Comparison of ENCODE assay signal across 19 cellular contexts in genomic region chr2:203451686-203452085, GRCh38.
DNase-seq lines count a peak whose midpoint lies in the region; FAIRE-seq and TF ChIP-seq lines count a peak whose summit lies in the region.
"Had no signal": no experiment of that assay in that cellular context is flagged by ENCODE, and none has a peak within 500 bp of the region (broad histone marks: within the 10 kb centered on the region; RNA-seq: fewer than 3 reads in every experiment).

No MANE protein-coding gene starts in this region.

- no peaks in the 10 kb centered on the region for H3K9me3 Mint-ChIP-seq in Caco-2 (ENCODE audit: unreplicated experiment)

- BruUV-seq in Caco-2 (replicated peaks; lab: Mats Ljungman, UMichigan): no TSS peak

- H3K4me3 ChIP-seq in Caco-2 (ENCODE audit: low read depth, low read length) (no peak overlapping the region), cardiac fibroblast (replicated peaks in 1 of 2; ENCODE audit: low read depth in 2 of 2, low read length in 2 of 2) (no peak overlapping the region), mesenchymal stem cell (ENCODE audit: insufficient read depth in 1 of 2, low read depth in 1 of 2, low read length in 2 of 2) (no peak overlapping the region)
- H3K4me3 ChIP-seq: ascending aorta, BLaER1, dorsolateral prefrontal cortex, spleen had no signal

- peak overlapping the region; percentile 83 for H2AK5ac ChIP-seq in mesenchymal stem cell (ENCODE audit: low read length, severe bottlenecking)

- no peak overlapping the region for H4K8ac ChIP-seq in mesenchymal stem cell (ENCODE audit: low read length)

- CTCF ChIA-PET in Caco-2 (lab: Charles Lee): no interaction called here

- intact Hi-C loops in Caco-2 (cut with micrococcal nuclease; ENCODE audit: unreplicated experiment): loop anchor here (10.0 kb wide), 1 partner anchor 617 kb away; no protein-coding TSS in a partner anchor

- FAIRE-seq in urothelium cell line (lab: Jason Lieb, UNC): no peak

- H3K27ac ChIP-seq in mesenchymal stem cell (ENCODE audit: low read length, poor library complexity, severe bottlenecking): peak overlapping the region; percentile 93
- H3K27ac ChIP-seq: ascending aorta, BLaER1, VCaP had no signal

- peaks cover 4% of the 10 kb centered on the region for H3K79me1 ChIP-seq in mesenchymal stem cell (replicated peaks; ENCODE audit: low read length, poor library complexity, severe bottlenecking)

- H3K36me3 ChIP-seq in Caco-2 (ENCODE audit: control insufficient read depth, insufficient read depth, low read length) (peaks cover 1% of the 10 kb centered on the region; the same call in 1 of the 2 replicates), mesenchymal stem cell (ENCODE audit: control insufficient read depth in 1 of 2, insufficient read depth in 2 of 2, low read depth in 1 of 2, low read length in 2 of 2) (peaks cover 3 to 87% of the 10 kb centered on the region in 2 experiments)
- H3K36me3 ChIP-seq: BLaER1 had no signal

- no peak overlapping the region for H3K4ac ChIP-seq in mesenchymal stem cell (ENCODE audit: low read depth in 1 of 2, low read length in 2 of 2)

- H3K23ac ChIP-seq in mesenchymal stem cell (ENCODE audit: low read length in 2 of 2): no peak overlapping the region

- TF ChIP-seq CTCF in Caco-2 (IDR thresholded peaks at IDR 0.05; ENCODE audit: insufficient read depth in 1 of 2, low read depth in 1 of 2, low read length in 1 of 2, severe bottlenecking in 1 of 2, unreplicated experiment in 1 of 2) (no peak), cardiac fibroblast (IDR thresholded peaks at IDR 0.05; ENCODE audit: low read depth, low read length) (no peak)

- H3K4me1 Mint-ChIP-seq in Caco-2 (ENCODE audit: low read depth, unreplicated experiment): peaks cover 13% of the 10 kb centered on the region

- no peak overlapping the region for H3K4me2 ChIP-seq in mesenchymal stem cell (ENCODE audit: low read length, poor library complexity, severe bottlenecking)
- H3K4me2 ChIP-seq: BLaER1 had no signal

- no peak overlapping the region for H4K91ac ChIP-seq in mesenchymal stem cell (ENCODE audit: low read length)

- H3K27me3 Mint-ChIP-seq in Caco-2 (ENCODE audit: insufficient read depth, unreplicated experiment): no peaks in the 10 kb centered on the region

- H3K27ac Mint-ChIP-seq in Caco-2 (ENCODE audit: unreplicated experiment): no peak overlapping the region

- H2AFZ ChIP-seq in mesenchymal stem cell (ENCODE audit: low read depth, low read length): no peak overlapping the region

- DNase-seq in Caco-2 (peak in 1 of 2 experiments; percentile 17), Kasumi-1 (lab: John Stamatoyannopoulos, UW) (peak; percentile 23 to 40), cardiac fibroblast (ENCODE audit: low read depth in 2 of 2) (peak; percentile 36 to 41), mesenchymal stem cell (peak; percentile 11), globus pallidus (ENCODE audit: low spot score) (no peak), urothelium cell line (ENCODE audit: low spot score) (no peak), NCI-H1092 (lab: John Stamatoyannopoulos, UW) (no peak), NCI-H2107 (lab: John Stamatoyannopoulos, UW) (no peak)
- DNase-seq: DMS153; dorsolateral prefrontal cortex; GOT3; NCI-H1048; NCI-H2171; spleen; stimulated activated naive CD8-positive, alpha-beta T cell treated with anti-CD3 and anti-CD28 coated beads, Interleukin-15, Interleukin-2, amounts not matched to agents 100 U/mL and 50 U/mL, for 24 hours; SW 1271 had no signal

- H2BK12ac ChIP-seq in mesenchymal stem cell (ENCODE audit: low read length in 2 of 2): no peak overlapping the region

- H3K27me3 ChIP-seq in Caco-2 (replicated peaks; ENCODE audit: control insufficient read depth, insufficient read depth, low read length) (no peaks in the 10 kb centered on the region), mesenchymal stem cell (ENCODE audit: control insufficient read depth in 1 of 2, insufficient read depth in 1 of 2, low read length in 2 of 2) (no peaks in the 10 kb centered on the region)
- H3K27me3 ChIP-seq: ascending aorta, BLaER1, dorsolateral prefrontal cortex, spleen had no signal

- no peak overlapping the region for H2BK5ac ChIP-seq in mesenchymal stem cell (ENCODE audit: low read depth, low read length, poor library complexity, severe bottlenecking)

- peaks cover 10% of the 10 kb centered on the region for H3K4me1 ChIP-seq in Caco-2
- peaks cover 2% of the 10 kb centered on the region for H3K4me1 ChIP-seq in mesenchymal stem cell (ENCODE audit: control insufficient read depth, insufficient read depth, low read depth, low read length)
- H3K4me1 ChIP-seq: BLaER1 had no signal

- no peak overlapping the region for H3K9ac ChIP-seq in mesenchymal stem cell (ENCODE audit: low read length)
- H3K9ac ChIP-seq: BLaER1 had no signal

- 100% methylated on average over 1 of the region's 1 CpG for WGBS in mesenchymal stem cell

- no peak overlapping the region for H3K14ac ChIP-seq in mesenchymal stem cell (ENCODE audit: low read length in 2 of 2)

- no peak overlapping the region for H2BK120ac ChIP-seq in mesenchymal stem cell (ENCODE audit: low read depth, low read length)

- H3K4me3 Mint-ChIP-seq in Caco-2 (ENCODE audit: unreplicated experiment): peak overlapping the region; percentile 11

- POLR2A ChIA-PET in Caco-2 (lab: Charles Lee): no interaction called here

- no peak overlapping the region for H3K18ac ChIP-seq in mesenchymal stem cell (ENCODE audit: low read depth in 1 of 2, low read length in 2 of 2)

- H3K36me3 Mint-ChIP-seq in Caco-2 (ENCODE audit: insufficient read depth, unreplicated experiment): peaks cover 77% of the 10 kb centered on the region

- H3K9me3 ChIP-seq in Caco-2 (no peaks in the 10 kb centered on the region), mesenchymal stem cell (ENCODE audit: control insufficient read depth, low read length) (no peaks in the 10 kb centered on the region)
- H3K9me3 ChIP-seq: ascending aorta, BLaER1, spleen had no signal

- H2BK15ac ChIP-seq in mesenchymal stem cell (ENCODE audit: low read depth, poor library complexity, severe bottlenecking): no peak overlapping the region

Comparison
In these comparisons a context has a peak if more than half of its experiments do, and no peak if none do; other contexts are left out.
1. DNase-seq: peak in Kasumi-1 (2 of 2), cardiac fibroblast (2 of 2) and mesenchymal stem cell (single experiment); none in globus pallidus (single experiment), urothelium cell line (single experiment), NCI-H1092 (single experiment) and NCI-H2107 (single experiment).